Comparison of ENCODE assay signal across 12 cellular contexts in genomic region chr2:136065384-136065783, GRCh38. TPM values are rescaled to one million over a fixed set of nuclear protein-coding genes. Genes with fewer than 3 reads are reported as not detected.
DNase-seq lines count a peak whose midpoint lies in the region; ATAC-seq lines count a peak whose summit lies in the region.
"Had no signal": no experiment of that assay in that cellular context is flagged by ENCODE, and none has a peak within 500 bp of the region (broad histone marks: within the 10 kb centered on the region; RNA-seq: fewer than 3 reads in every experiment).

No MANE protein-coding gene starts in this region.

- H3K36me3 Mint-ChIP-seq in activated naive CD8-positive, alpha-beta T cell treated with anti-CD3 and anti-CD28 coated beads, Interleukin-2, amount 10 ng/mL, durations not matched to agents 7 days and 5 days: peaks cover 24% of the 10 kb centered on the region
- H3K36me3 Mint-ChIP-seq: CD14-positive monocyte had no signal

- H3K9me3 Mint-ChIP-seq in activated naive CD8-positive, alpha-beta T cell treated with anti-CD3 and anti-CD28 coated beads, Interleukin-2, amount 10 ng/mL, durations not matched to agents 7 days and 5 days: peaks cover 20% of the 10 kb centered on the region

- H3K27ac Mint-ChIP-seq in activated naive CD8-positive, alpha-beta T cell treated with anti-CD3 and anti-CD28 coated beads, Interleukin-2, amount 10 ng/mL, durations not matched to agents 7 days and 5 days: peak overlapping the region; percentile 67

- POLR2A ChIA-PET in activated naive CD8-positive, alpha-beta T cell treated with anti-CD3 and anti-CD28 coated beads, Interleukin-2, amount 10 ng/mL, durations not matched to agents 7 days and 5 days (lab: Charles Lee): interaction anchor here (1.3 kb wide), 1 partner anchor 60 kb away, joined by 3 read pairs; no protein-coding TSS in a partner anchor

- intact Hi-C loops in left ventricle myocardium superior (cut with micrococcal nuclease): no loop called here

- peaks cover 63% of the 10 kb centered on the region for H3K4me1 Mint-ChIP-seq in activated naive CD8-positive, alpha-beta T cell treated with anti-CD3 and anti-CD28 coated beads, Interleukin-2, amount 10 ng/mL, durations not matched to agents 7 days and 5 days

- peak; percentile 70 for DNase-seq in A172 (ENCODE audit: low spot score)
- no peak for DNase-seq in activated naive CD8-positive, alpha-beta T cell treated with anti-CD3 and anti-CD28 coated beads, Interleukin-2, amount 10 ng/mL, durations not matched to agents 7 days and 5 days
- no peak for DNase-seq in DMS153 treated with DMSO at 0.1 percent for 48 hours (lab: John Stamatoyannopoulos, UW; ENCODE audit: unreplicated experiment)
- no peak for DNase-seq in left ventricle myocardium superior
- DNase-seq in activated gamma-delta T cell (lab: John Stamatoyannopoulos, UW): no peak
- DNase-seq: dorsolateral prefrontal cortex, NCI-H2081 treated with DMSO at 0.1 percent for 48 hours had no signal

- no peaks in the 10 kb centered on the region for H3K27me3 Mint-ChIP-seq in activated naive CD8-positive, alpha-beta T cell treated with anti-CD3 and anti-CD28 coated beads, Interleukin-2, amount 10 ng/mL, durations not matched to agents 7 days and 5 days

- peak overlapping the region; percentile 54 for H3K4me3 Mint-ChIP-seq in activated naive CD8-positive, alpha-beta T cell treated with anti-CD3 and anti-CD28 coated beads, Interleukin-2, amount 10 ng/mL, durations not matched to agents 7 days and 5 days
- H3K4me3 Mint-ChIP-seq: CD14-positive monocyte had no signal

- ATAC-seq in GM18909 (IDR thresholded peaks at IDR 0.05; ENCODE audit: poor library complexity, unreplicated experiment) (peak; percentile 43), HG02973 (IDR thresholded peaks at IDR 0.05; ENCODE audit: unreplicated experiment) (peak; percentile 21), HG03045 (IDR thresholded peaks at IDR 0.05; ENCODE audit: unreplicated experiment) (no peak), left ventricle myocardium superior (no peak)
- peak; percentile 40 for ATAC-seq in activated naive CD8-positive, alpha-beta T cell treated with anti-CD3 and anti-CD28 coated beads, Interleukin-2, amount 10 ng/mL, durations not matched to agents 7 days and 5 days (ENCODE audit: low read depth)

RNA-seq across cellular contexts. Expression of gene CXCR4, which starts 52.6 kb away (rescaled TPM):
- 2.8 and 4.3 TPM in 2 replicates for total RNA-seq in A172 (2014; rRNA removed; shearing (Covaris generic))
- total RNA-seq in activated naive CD8-positive, alpha-beta T cell treated with anti-CD3 and anti-CD28 coated beads, Interleukin-2, amount 10 ng/mL, durations not matched to agents 7 days and 5 days: 100 to 1,000 TPM; 288 to 293 TPM
- total RNA-seq in left ventricle myocardium superior: 3.6 TPM
- total RNA-seq: osteocyte had no signal

Comparison
In these comparisons a context has a peak if more than half of its experiments do, and no peak if none do; other contexts are left out.
1. ATAC-seq: peak in GM18909 (single experiment), HG02973 (single experiment) and activated naive CD8-positive, alpha-beta T cell treated with anti-CD3 and anti-CD28 coated beads, Interleukin-2, amount 10 ng/mL, durations not matched to agents 7 days and 5 days (single experiment); none in HG03045 (single experiment) and left ventricle myocardium superior (single experiment).
2. RNA of gene CXCR4, which starts 52.6 kb away (total RNA-seq): 288 to 293 TPM in activated naive CD8-positive, alpha-beta T cell treated with anti-CD3 and anti-CD28 coated beads, Interleukin-2, amount 10 ng/mL, durations not matched to agents 7 days and 5 days; 3.6 TPM in left ventricle myocardium superior (single experiment) and 2.8 to 4.3 TPM in A172; every median in the first group is over 10 times any median in the second.